20 cellular contexts compared by ENCODE assay signal in the genomic region with DNA sequence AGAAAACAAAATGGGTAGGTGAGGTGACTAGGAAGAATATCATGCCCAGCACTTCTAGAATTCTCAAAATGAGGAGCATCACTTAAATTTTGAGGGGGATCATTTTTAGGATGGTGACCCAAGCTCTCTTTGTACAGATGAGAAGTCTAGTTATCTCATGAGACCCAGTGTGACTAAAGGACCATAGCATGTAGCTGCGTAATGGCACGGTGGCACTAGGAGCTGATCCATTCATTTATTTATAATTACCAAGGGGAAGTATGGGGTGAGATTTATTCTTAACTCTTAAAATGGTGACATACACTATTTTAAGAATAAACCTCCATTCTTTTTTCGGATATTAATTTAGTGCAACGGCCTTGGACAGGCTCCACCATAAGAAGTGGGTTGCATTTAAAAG. TPM values are rescaled to one million over a fixed set of nuclear protein-coding genes. Genes with fewer than 3 reads are reported as not detected.
A peak's percentile ranks its signal among the peaks of the same experiment; 100 is the strongest.
DNase-seq lines count a peak whose midpoint lies in the region; ATAC-seq and TF ChIP-seq lines count a peak whose summit lies in the region.
"Had no signal": no experiment of that assay in that cellular context is flagged by ENCODE, and none has a peak within 500 bp of the region (broad histone marks: within the 10 kb centered on the region; RNA-seq: fewer than 3 reads in every experiment).

No MANE protein-coding gene starts in this region.

- 54% methylated on average over 4 of the region's 4 CpGs for WGBS in esophagus muscularis mucosa

- peaks cover 8% of the 10 kb centered on the region for H3K36me3 ChIP-seq in CD4-positive, alpha-beta memory T cell (ENCODE audit: insufficient read depth, low read length)
- H3K36me3 ChIP-seq in RWPE2 (ENCODE audit: low read depth) = peaks cover 64% of the 10 kb centered on the region
- peaks cover 4 to 15% (median 10%) of the 10 kb centered on the region in 4 donors for H3K36me3 ChIP-seq in esophagus muscularis mucosa
- H3K36me3 ChIP-seq in skeletal muscle tissue (ENCODE audit: control insufficient read depth in 3 of 3, insufficient read depth in 3 of 3, low read length in 3 of 3) = peaks cover 0 to 4% (median 2%) of the 10 kb centered on the region in 3 donors

- H3K27me3 ChIP-seq in CD4-positive, alpha-beta memory T cell (ENCODE audit: insufficient read depth, low read length) = no peaks in the 10 kb centered on the region
- no peaks in the 10 kb centered on the region for H3K27me3 ChIP-seq in RWPE2 (ENCODE audit: insufficient read depth, poor library complexity, severe bottlenecking)
- no peaks in the 10 kb centered on the region for H3K27me3 ChIP-seq in esophagus muscularis mucosa
- no peaks in the 10 kb centered on the region for H3K27me3 ChIP-seq in skeletal muscle tissue (ENCODE audit: control insufficient read depth in 3 of 3, insufficient read depth in 3 of 3, low read length in 3 of 3)
- H3K27me3 ChIP-seq: hepatocyte, upper lobe of right lung had no signal

- TF ChIP-seq POLR2A in esophagus muscularis mucosa (IDR thresholded peaks at IDR 0.05; ENCODE audit: low read depth) = no peak

- POLR2A ChIA-PET in CD4-positive, alpha-beta memory T cell (lab: Charles Lee; ENCODE audit: partially characterized antibody) = interaction anchor here (1.2 to 8.1 kb wide), 2 partner anchors 8 to 11 kb away, joined by 4 to 92 read pairs; a partner anchor contains a TSS

- no peak for TF ChIP-seq EP300 in esophagus muscularis mucosa (IDR thresholded peaks at IDR 0.05)

- H3K9me3 ChIP-seq in CD4-positive, alpha-beta memory T cell (ENCODE audit: control insufficient read depth in 1 of 2, low read length in 2 of 2) = no peaks in the 10 kb centered on the region
- H3K9me3 ChIP-seq in RWPE2 (ENCODE audit: severe bottlenecking) (no peaks in the 10 kb centered on the region), esophagus muscularis mucosa (no peaks in the 10 kb centered on the region), skeletal muscle tissue (ENCODE audit: control insufficient read depth in 3 of 3, low read length in 3 of 3) (no peaks in the 10 kb centered on the region)
- H3K9me3 ChIP-seq: upper lobe of right lung had no signal

- no peak overlapping the region for H3K27ac ChIP-seq in CD4-positive, alpha-beta memory T cell (ENCODE audit: low read depth, low read length)
- H3K27ac ChIP-seq in RWPE2 (ENCODE audit: poor library complexity, severe bottlenecking) = peak overlapping the region; percentile 1
- peak overlapping the region; percentile 43 to 62 (median 54) for H3K27ac ChIP-seq in esophagus muscularis mucosa (replicated peaks in 1 of 4)
- H3K27ac ChIP-seq in skeletal muscle tissue (ENCODE audit: low read depth, low read length) = peak overlapping the region; percentile 59
- H3K27ac ChIP-seq: hepatocyte, upper lobe of right lung had no signal

- CTCF ChIA-PET in CD4-positive, alpha-beta memory T cell (lab: Charles Lee; ENCODE audit: partially characterized antibody) = interaction anchor here (1.4 kb wide), 1 partner anchor 76 kb away, joined by 4 read pairs; no protein-coding TSS in a partner anchor

- no peak overlapping the region for H3K9ac ChIP-seq in skeletal muscle tissue (ENCODE audit: low read depth in 1 of 3, low read length in 3 of 3)

- no peak for ATAC-seq in RWPE2 (ENCODE audit: low read depth)
- ATAC-seq in HG03469 (IDR thresholded peaks at IDR 0.05; ENCODE audit: unreplicated experiment) = no peak
- ATAC-seq in GM18858 (IDR thresholded peaks at IDR 0.05; ENCODE audit: unreplicated experiment) = no peak
- ATAC-seq: esophagus mucosa, upper lobe of right lung had no signal

- peaks cover 32 to 36% of the 10 kb centered on the region in 2 donors for H3K36me3 Mint-ChIP-seq in CD4-positive, alpha-beta memory T cell

- H3K27me3 Mint-ChIP-seq in CD4-positive, alpha-beta memory T cell = no peaks in the 10 kb centered on the region
- H3K27me3 Mint-ChIP-seq: activated CD4-positive, alpha-beta T cell treated with anti-CD3 and anti-CD28 coated beads, Interleukin-2, amount 10 ng/mL, durations not matched to agents 24 days and 14 days had no signal

- no peak for DNase-seq in CD4-positive, alpha-beta memory T cell
- DNase-seq in RWPE2 (ENCODE audit: low spot score) (no peak), esophagus muscularis mucosa (ENCODE audit: extremely low spot score) (no peak), NCI-H2107 (lab: John Stamatoyannopoulos, UW) (no peak), AG08395 (ENCODE audit: low spot score) (no peak)
- DNase-seq: activated CD4-positive, alpha-beta T cell treated with anti-CD3 and anti-CD28 coated beads, Interleukin-2, amount 10 ng/mL, durations not matched to agents 24 days and 14 days; activated T-cell treated with anti-CD3 and anti-CD28 coated beads, Interleukin-2, amount 50 U/mL, for 48 hours; AML-193; anterior cingulate cortex; DMS79; MM.1S; NCI-H2029 treated with DMSO at 0.1 percent for 48 hours; NCI-H69; upper lobe of right lung had no signal

- no peak overlapping the region for H3K4me3 ChIP-seq in CD4-positive, alpha-beta memory T cell (ENCODE audit: low read length in 2 of 2)
- H3K4me3 ChIP-seq in RWPE2 (ENCODE audit: severe bottlenecking) = no peak overlapping the region
- H3K4me3 ChIP-seq in esophagus muscularis mucosa = no peak overlapping the region
- H3K4me3 ChIP-seq in skeletal muscle tissue (ENCODE audit: low read length in 3 of 3) = peak overlapping the region in 1 of 3 donors; percentile 37
- H3K4me3 ChIP-seq: hepatocyte, upper lobe of right lung had no signal

- H3K27ac Mint-ChIP-seq in CD4-positive, alpha-beta memory T cell = peak overlapping the region in 4 of 7 donors; percentile 6 to 86 (median 66)

- intact Hi-C loops in CD4-positive, alpha-beta memory T cell (cut with micrococcal nuclease) = no loop called here
- intact Hi-C loops in esophagus muscularis mucosa (cut with DNase I) = no loop called here

- peaks cover 53 to 84% (median 66%) of the 10 kb centered on the region in 4 donors for H3K4me1 Mint-ChIP-seq in CD4-positive, alpha-beta memory T cell

- H3K4me1 ChIP-seq in CD4-positive, alpha-beta memory T cell (ENCODE audit: insufficient read depth, low read length) = peaks cover 89% of the 10 kb centered on the region
- peaks cover 64% of the 10 kb centered on the region for H3K4me1 ChIP-seq in RWPE2 (ENCODE audit: insufficient read depth, poor library complexity, severe bottlenecking)
- peaks cover 74 to 98% (median 95%) of the 10 kb centered on the region in 4 donors for H3K4me1 ChIP-seq in esophagus muscularis mucosa
- H3K4me1 ChIP-seq in skeletal muscle tissue (ENCODE audit: control insufficient read depth in 3 of 3, insufficient read depth in 3 of 3, low read length in 3 of 3) = peaks cover 38 to 50% (median 48%) of the 10 kb centered on the region in 3 donors

- peak overlapping the region in 1 of 8 donors; percentile 11 for H3K4me3 Mint-ChIP-seq in CD4-positive, alpha-beta memory T cell
- H3K4me3 Mint-ChIP-seq: activated CD4-positive, alpha-beta T cell treated with anti-CD3 and anti-CD28 coated beads, Interleukin-2, amount 10 ng/mL, durations not matched to agents 24 days and 14 days; nephron had no signal

- H3K9me3 Mint-ChIP-seq in CD4-positive, alpha-beta memory T cell = no peaks in the 10 kb centered on the region
- H3K9me3 Mint-ChIP-seq: activated CD4-positive, alpha-beta T cell treated with anti-CD3 and anti-CD28 coated beads, Interleukin-2, amount 10 ng/mL, durations not matched to agents 24 days and 14 days; nephron had no signal

- no peak for TF ChIP-seq CTCF in RWPE2 (IDR thresholded peaks at IDR 0.05; ENCODE audit: poor library complexity, severe bottlenecking)
- no peak for TF ChIP-seq CTCF in esophagus muscularis mucosa (IDR thresholded peaks at IDR 0.05)

RNA-seq across cellular contexts. Expression of a gene that starts 8.3 kb away (rescaled TPM):
- 100 to 1,000 TPM; 128 to 132 TPM for total RNA-seq in CD4-positive, alpha-beta memory T cell
- polyA plus RNA-seq in CD4-positive, alpha-beta memory T cell = 100 to 1,000 TPM in 1 of 2 donors, 10 to 100 TPM in 1; 86.1 to 121 TPM
- 100 to 1,000 TPM; 212 to 293 (median 251) TPM for total RNA-seq in esophagus muscularis mucosa
- 104 TPM for total RNA-seq in skeletal muscle tissue

RNA-seq across cellular contexts. Expression of a gene that starts 44.2 kb away (rescaled TPM):
- total RNA-seq in CD4-positive, alpha-beta memory T cell = under 1 TPM; 0.78 to 0.81 TPM
- polyA plus RNA-seq in CD4-positive, alpha-beta memory T cell = not detected
- total RNA-seq in esophagus muscularis mucosa = 1 to 10 TPM; 1.5 to 2.3 (median 1.7) TPM
- total RNA-seq in skeletal muscle tissue = 2.1 TPM
